ENCODE assay signal across 1 cellular context in genomic region chr1:58841455-58841854, GRCh38.
TF ChIP-seq lines count a peak whose summit lies in the region.

No MANE protein-coding gene starts in this region.

TF ChIP-seq in HepG2, 621 proteins besides CTCF, POLR2A, EP300 and RAD21 (continued from another document):
- TF ChIP-seq ZNF687 (CRISPR knock-in tag; IDR thresholded peaks at IDR 0.05) (peak; percentile 29; the same call in 1 of the 2 replicates), IRX3 (CRISPR knock-in tag; IDR thresholded peaks at IDR 0.05; ENCODE audit: borderline replicate concordance, low read depth) (no peak), ZMYM4 (CRISPR knock-in tag; IDR thresholded peaks at IDR 0.05) (0 out of 2 replicates have a peak, but pooled peaks have one; percentile 36), CC2D1A (CRISPR knock-in tag; IDR thresholded peaks at IDR 0.05) (no peak), JUN (CRISPR knock-in tag; IDR thresholded peaks at IDR 0.05) (no peak), SMC3 (IDR thresholded peaks at IDR 0.05; ENCODE audit: low read length) (peak; percentile 59; the same call in 1 of the 2 replicates)
